ENCODE assay signal across 1 cellular context in genomic region chr17:7308625-7309433, GRCh38.
A peak's percentile ranks its signal among the peaks of the same experiment; 100 is the strongest.
TF ChIP-seq lines count a peak whose summit lies in the region.

No MANE protein-coding gene starts in this region.

TF ChIP-seq in HepG2, 621 proteins besides CTCF, POLR2A, EP300 and RAD21 (continued from another document and continues in another):
- TF ChIP-seq, protein P1, sequence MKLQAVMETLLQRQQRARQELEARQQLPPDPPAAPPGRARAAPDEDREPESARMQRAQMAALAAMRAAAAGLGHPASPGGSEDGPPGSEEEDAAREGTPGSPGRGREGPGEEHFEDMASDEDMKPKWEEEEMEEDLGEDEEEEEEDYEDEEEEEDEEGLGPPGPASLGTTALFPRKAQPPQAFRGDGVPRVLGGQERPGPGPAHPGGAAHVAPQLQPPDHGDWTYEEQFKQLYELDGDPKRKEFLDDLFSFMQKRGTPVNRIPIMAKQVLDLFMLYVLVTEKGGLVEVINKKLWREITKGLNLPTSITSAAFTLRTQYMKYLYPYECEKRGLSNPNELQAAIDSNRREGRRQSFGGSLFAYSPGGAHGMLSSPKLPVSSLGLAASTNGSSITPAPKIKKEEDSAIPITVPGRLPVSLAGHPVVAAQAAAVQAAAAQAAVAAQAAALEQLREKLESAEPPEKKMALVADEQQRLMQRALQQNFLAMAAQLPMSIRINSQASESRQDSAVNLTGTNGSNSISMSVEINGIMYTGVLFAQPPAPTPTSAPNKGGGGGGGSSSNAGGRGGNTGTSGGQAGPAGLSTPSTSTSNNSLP (IDR thresholded peaks at IDR 0.05; ENCODE audit: low read depth, low read length), result no peak
- TF ChIP-seq FOXK1 (CRISPR knock-in tag; IDR thresholded peaks at IDR 0.05; ENCODE audit: borderline replicate concordance, low read depth) (no peak), ZNF362 (CRISPR knock-in tag; IDR thresholded peaks at IDR 0.05; ENCODE audit: borderline replicate concordance) (no peak), ZSCAN5A (CRISPR knock-in tag; IDR thresholded peaks at IDR 0.05; ENCODE audit: borderline replicate concordance) (no peak), RFX3 (CRISPR knock-in tag; IDR thresholded peaks at IDR 0.05) (no peak), ATM (IDR thresholded peaks at IDR 0.05; ENCODE audit: borderline replicate concordance) (no peak), NFE2L1 (CRISPR knock-in tag; IDR thresholded peaks at IDR 0.05; ENCODE audit: borderline replicate concordance) (no peak), RBAK (CRISPR knock-in tag; IDR thresholded peaks at IDR 0.05) (no peak), ZNF543 (CRISPR knock-in tag; IDR thresholded peaks at IDR 0.05) (no peak), SP140L (CRISPR knock-in tag; IDR thresholded peaks at IDR 0.05; ENCODE audit: borderline replicate concordance) (no peak), ZNF549 (CRISPR knock-in tag; IDR thresholded peaks at IDR 0.05) (no peak), ZNF121 (CRISPR knock-in tag; IDR thresholded peaks at IDR 0.05) (peak; percentile 83), PHF21A (CRISPR knock-in tag; IDR thresholded peaks at IDR 0.05) (0 out of 2 replicates have a peak, but pooled peaks have one; percentile 35), ZNF709 (CRISPR knock-in tag; IDR thresholded peaks at IDR 0.05) (no peak), ZNF577 (CRISPR knock-in tag; IDR thresholded peaks at IDR 0.05; ENCODE audit: borderline replicate concordance, low read depth) (no peak), JDP2 (CRISPR knock-in tag; IDR thresholded peaks at IDR 0.05; ENCODE audit: borderline replicate concordance) (no peak), RERE (CRISPR knock-in tag; IDR thresholded peaks at IDR 0.05; ENCODE audit: low read depth) (no peak), KDM5B (CRISPR knock-in tag; IDR thresholded peaks at IDR 0.05; ENCODE audit: borderline replicate concordance) (no peak), TBP (CRISPR knock-in tag; IDR thresholded peaks at IDR 0.05) (no peak), HDAC1 (CRISPR knock-in tag; IDR thresholded peaks at IDR 0.05) (0 out of 2 replicates have a peak, but pooled peaks have one; percentile 18), ZSCAN21 (CRISPR knock-in tag; IDR thresholded peaks at IDR 0.05; ENCODE audit: borderline replicate concordance) (no peak), ZNF570 (CRISPR knock-in tag; IDR thresholded peaks at IDR 0.05; ENCODE audit: borderline replicate concordance) (no peak), ZNF44 (CRISPR knock-in tag; IDR thresholded peaks at IDR 0.05) (no peak), ELF1 (CRISPR knock-in tag; IDR thresholded peaks at IDR 0.05) (no peak)
- TF ChIP-seq, protein P2, sequence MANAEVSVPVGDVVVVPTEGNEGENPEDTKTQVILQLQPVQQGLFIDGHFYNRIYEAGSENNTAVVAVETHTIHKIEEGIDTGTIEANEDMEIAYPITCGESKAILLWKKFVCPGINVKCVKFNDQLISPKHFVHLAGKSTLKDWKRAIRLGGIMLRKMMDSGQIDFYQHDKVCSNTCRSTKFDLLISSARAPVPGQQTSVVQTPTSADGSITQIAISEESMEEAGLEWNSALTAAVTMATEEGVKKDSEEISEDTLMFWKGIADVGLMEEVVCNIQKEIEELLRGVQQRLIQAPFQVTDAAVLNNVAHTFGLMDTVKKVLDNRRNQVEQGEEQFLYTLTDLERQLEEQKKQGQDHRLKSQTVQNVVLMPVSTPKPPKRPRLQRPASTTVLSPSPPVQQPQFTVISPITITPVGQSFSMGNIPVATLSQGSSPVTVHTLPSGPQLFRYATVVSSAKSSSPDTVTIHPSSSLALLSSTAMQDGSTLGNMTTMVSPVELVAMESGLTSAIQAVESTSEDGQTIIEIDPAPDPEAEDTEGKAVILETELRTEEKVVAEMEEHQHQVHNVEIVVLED (CRISPR knock-in tag; IDR thresholded peaks at IDR 0.05; ENCODE audit: borderline replicate concordance), result peak; percentile 15; the same call in 1 of the 2 replicates
- TF ChIP-seq, protein P3, sequence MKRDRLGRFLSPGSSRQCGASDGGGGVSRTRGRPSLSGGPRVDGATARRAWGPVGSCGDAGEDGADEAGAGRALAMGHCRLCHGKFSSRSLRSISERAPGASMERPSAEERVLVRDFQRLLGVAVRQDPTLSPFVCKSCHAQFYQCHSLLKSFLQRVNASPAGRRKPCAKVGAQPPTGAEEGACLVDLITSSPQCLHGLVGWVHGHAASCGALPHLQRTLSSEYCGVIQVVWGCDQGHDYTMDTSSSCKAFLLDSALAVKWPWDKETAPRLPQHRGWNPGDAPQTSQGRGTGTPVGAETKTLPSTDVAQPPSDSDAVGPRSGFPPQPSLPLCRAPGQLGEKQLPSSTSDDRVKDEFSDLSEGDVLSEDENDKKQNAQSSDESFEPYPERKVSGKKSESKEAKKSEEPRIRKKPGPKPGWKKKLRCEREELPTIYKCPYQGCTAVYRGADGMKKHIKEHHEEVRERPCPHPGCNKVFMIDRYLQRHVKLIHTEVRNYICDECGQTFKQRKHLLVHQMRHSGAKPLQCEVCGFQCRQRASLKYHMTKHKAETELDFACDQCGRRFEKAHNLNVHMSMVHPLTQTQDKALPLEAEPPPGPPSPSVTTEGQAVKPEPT (CRISPR knock-in tag; IDR thresholded peaks at IDR 0.05; ENCODE audit: low read depth), result no peak
- TF ChIP-seq, protein P4, sequence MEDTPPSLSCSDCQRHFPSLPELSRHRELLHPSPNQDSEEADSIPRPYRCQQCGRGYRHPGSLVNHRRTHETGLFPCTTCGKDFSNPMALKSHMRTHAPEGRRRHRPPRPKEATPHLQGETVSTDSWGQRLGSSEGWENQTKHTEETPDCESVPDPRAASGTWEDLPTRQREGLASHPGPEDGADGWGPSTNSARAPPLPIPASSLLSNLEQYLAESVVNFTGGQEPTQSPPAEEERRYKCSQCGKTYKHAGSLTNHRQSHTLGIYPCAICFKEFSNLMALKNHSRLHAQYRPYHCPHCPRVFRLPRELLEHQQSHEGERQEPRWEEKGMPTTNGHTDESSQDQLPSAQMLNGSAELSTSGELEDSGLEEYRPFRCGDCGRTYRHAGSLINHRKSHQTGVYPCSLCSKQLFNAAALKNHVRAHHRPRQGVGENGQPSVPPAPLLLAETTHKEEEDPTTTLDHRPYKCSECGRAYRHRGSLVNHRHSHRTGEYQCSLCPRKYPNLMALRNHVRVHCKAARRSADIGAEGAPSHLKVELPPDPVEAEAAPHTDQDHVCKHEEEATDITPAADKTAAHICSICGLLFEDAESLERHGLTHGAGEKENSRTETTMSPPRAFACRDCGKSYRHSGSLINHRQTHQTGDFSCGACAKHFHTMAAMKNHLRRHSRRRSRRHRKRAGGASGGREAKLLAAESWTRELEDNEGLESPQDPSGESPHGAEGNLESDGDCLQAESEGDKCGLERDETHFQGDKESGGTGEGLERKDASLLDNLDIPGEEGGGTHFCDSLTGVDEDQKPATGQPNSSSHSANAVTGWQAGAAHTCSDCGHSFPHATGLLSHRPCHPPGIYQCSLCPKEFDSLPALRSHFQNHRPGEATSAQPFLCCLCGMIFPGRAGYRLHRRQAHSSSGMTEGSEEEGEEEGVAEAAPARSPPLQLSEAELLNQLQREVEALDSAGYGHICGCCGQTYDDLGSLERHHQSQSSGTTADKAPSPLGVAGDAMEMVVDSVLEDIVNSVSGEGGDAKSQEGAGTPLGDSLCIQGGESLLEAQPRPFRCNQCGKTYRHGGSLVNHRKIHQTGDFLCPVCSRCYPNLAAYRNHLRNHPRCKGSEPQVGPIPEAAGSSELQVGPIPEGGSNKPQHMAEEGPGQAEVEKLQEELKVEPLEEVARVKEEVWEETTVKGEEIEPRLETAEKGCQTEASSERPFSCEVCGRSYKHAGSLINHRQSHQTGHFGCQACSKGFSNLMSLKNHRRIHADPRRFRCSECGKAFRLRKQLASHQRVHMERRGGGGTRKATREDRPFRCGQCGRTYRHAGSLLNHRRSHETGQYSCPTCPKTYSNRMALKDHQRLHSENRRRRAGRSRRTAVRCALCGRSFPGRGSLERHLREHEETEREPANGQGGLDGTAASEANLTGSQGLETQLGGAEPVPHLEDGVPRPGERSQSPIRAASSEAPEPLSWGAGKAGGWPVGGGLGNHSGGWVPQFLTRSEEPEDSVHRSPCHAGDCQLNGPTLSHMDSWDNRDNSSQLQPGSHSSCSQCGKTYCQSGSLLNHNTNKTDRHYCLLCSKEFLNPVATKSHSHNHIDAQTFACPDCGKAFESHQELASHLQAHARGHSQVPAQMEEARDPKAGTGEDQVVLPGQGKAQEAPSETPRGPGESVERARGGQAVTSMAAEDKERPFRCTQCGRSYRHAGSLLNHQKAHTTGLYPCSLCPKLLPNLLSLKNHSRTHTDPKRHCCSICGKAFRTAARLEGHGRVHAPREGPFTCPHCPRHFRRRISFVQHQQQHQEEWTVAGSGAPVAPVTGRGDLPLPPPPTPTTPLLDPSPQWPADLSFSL (CRISPR knock-in tag; IDR thresholded peaks at IDR 0.05), result no peak
- TF ChIP-seq, protein P5, sequence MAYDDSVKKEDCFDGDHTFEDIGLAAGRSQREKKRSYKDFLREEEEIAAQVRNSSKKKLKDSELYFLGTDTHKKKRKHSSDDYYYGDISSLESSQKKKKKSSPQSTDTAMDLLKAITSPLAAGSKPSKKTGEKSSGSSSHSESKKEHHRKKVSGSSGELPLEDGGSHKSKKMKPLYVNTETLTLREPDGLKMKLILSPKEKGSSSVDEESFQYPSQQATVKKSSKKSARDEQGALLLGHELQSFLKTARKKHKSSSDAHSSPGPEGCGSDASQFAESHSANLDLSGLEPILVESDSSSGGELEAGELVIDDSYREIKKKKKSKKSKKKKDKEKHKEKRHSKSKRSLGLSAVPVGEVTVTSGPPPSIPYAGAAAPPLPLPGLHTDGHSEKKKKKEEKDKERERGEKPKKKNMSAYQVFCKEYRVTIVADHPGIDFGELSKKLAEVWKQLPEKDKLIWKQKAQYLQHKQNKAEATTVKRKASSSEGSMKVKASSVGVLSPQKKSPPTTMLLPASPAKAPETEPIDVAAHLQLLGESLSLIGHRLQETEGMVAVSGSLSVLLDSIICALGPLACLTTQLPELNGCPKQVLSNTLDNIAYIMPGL (CRISPR knock-in tag; IDR thresholded peaks at IDR 0.05; ENCODE audit: borderline replicate concordance in 1 of 2, low read depth in 1 of 2), result peak in 1 of 2 experiments; percentile 40; a peak in 1 of 4 replicates
- TF ChIP-seq, protein P6, sequence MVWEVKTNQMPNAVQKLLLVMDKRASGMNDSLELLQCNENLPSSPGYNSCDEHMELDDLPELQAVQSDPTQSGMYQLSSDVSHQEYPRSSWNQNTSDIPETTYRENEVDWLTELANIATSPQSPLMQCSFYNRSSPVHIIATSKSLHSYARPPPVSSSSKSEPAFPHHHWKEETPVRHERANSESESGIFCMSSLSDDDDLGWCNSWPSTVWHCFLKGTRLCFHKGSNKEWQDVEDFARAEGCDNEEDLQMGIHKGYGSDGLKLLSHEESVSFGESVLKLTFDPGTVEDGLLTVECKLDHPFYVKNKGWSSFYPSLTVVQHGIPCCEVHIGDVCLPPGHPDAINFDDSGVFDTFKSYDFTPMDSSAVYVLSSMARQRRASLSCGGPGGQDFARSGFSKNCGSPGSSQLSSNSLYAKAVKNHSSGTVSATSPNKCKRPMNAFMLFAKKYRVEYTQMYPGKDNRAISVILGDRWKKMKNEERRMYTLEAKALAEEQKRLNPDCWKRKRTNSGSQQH (CRISPR knock-in tag; IDR thresholded peaks at IDR 0.05; ENCODE audit: low read depth), result no peak
- TF ChIP-seq, protein P7, sequence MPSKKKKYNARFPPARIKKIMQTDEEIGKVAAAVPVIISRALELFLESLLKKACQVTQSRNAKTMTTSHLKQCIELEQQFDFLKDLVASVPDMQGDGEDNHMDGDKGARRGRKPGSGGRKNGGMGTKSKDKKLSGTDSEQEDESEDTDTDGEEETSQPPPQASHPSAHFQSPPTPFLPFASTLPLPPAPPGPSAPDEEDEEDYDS (CRISPR knock-in tag; IDR thresholded peaks at IDR 0.05), result 0 out of 2 replicates have a peak, but pooled peaks have one; percentile 10
